26 cellular contexts compared by ENCODE assay signal in genomic region chr20:10067305-10067704, GRCh38.
"Had no signal": no experiment of that assay in that cellular context is flagged by ENCODE, and none has a peak within 500 bp of the region (broad histone marks: within the 10 kb centered on the region; RNA-seq: fewer than 3 reads in every experiment).

No MANE protein-coding gene starts in this region.

- H3K9me3 ChIP-seq: breast epithelium had no signal

- H3K27me3 ChIP-seq: breast epithelium had no signal

- ATAC-seq: activated CD8-positive, alpha-beta T cell treated with anti-CD3 and anti-CD28 coated beads for 36 hours; activated T-cell treated with anti-CD3 and anti-CD28 coated beads, Interleukin-2, amount 50 U/mL, for 72 hours; Right ventricle myocardium inferior; T-cell had no signal

- DNase-seq: activated CD4-positive, alpha-beta T cell treated with anti-CD3 and anti-CD28 coated beads, Interleukin-2, amount 50 U/mL, for 1 hour; activated CD4-positive, CD25-positive, alpha-beta regulatory T cell; activated CD8-positive, alpha-beta memory T cell treated with anti-CD3 and anti-CD28 coated beads, Interleukin-2, amount 50 U/mL, for 4 hours; activated CD8-positive, alpha-beta T cell treated with anti-CD3 and anti-CD28 coated beads for 36 hours; activated naive CD4-positive, alpha-beta T cell treated with anti-CD3 and anti-CD28 coated beads, Interleukin-2, amount 50 U/mL, for 16 hours; activated naive CD8-positive, alpha-beta T cell treated with anti-CD3 and anti-CD28 coated beads, Interleukin-2, amount 10 ng/mL, durations not matched to agents 7 days and 5 days; activated T-cell treated with anti-CD3 and anti-CD28 coated beads, Interleukin-2, amount 50 U/mL, for 72 hours; caudate nucleus; KG1; NCI-H1048; NCI-H1694; NCI-H2029; NCI-H2107; NCI-H2171 treated with DMSO at 0.1 percent for 48 hours; NCI-H345; NCI-H510A; NCI-H526 treated with DMSO at 0.1 percent for 48 hours; NCI-H82; RPMI8226; T-cell; T-helper 2 cell; T1000 had no signal

- H3K4me1 ChIP-seq: breast epithelium had no signal

- H3K4me3 ChIP-seq: breast epithelium, SK-N-MC had no signal

- H3K27ac ChIP-seq: breast epithelium, SK-N-MC, VCaP had no signal

- H3K36me3 ChIP-seq: breast epithelium had no signal
